ENCODE assay signal across 13 cellular contexts in genomic region chr20:21796059-21796458, GRCh38.
A peak's percentile ranks its signal among the peaks of the same experiment; 100 is the strongest.
DNase-seq lines count a peak whose midpoint lies in the region; ATAC-seq and TF ChIP-seq lines count a peak whose summit lies in the region.
"Had no signal": no experiment of that assay in that cellular context is flagged by ENCODE, and none has a peak within 500 bp of the region (broad histone marks: within the 10 kb centered on the region; RNA-seq: fewer than 3 reads in every experiment).

No MANE protein-coding gene starts in this region.

- H3K4me3 Mint-ChIP-seq in MCF 10A (ENCODE audit: unreplicated experiment) (no peak overlapping the region), type B pancreatic cell (no peak overlapping the region)
- H3K4me3 Mint-ChIP-seq: nephron; stimulated activated naive CD8-positive, alpha-beta T cell treated with anti-CD3 and anti-CD28 coated beads, Interleukin-15, amount 100 ng/mL, for 72 hours had no signal

- H3K4me1 Mint-ChIP-seq in MCF 10A (ENCODE audit: insufficient read depth, unreplicated experiment) (no peaks in the 10 kb centered on the region), type B pancreatic cell (ENCODE audit: unreplicated experiment) (no peaks in the 10 kb centered on the region)
- H3K4me1 Mint-ChIP-seq: stimulated activated naive CD8-positive, alpha-beta T cell treated with anti-CD3 and anti-CD28 coated beads, Interleukin-15, amount 100 ng/mL, for 72 hours had no signal

- no peaks in the 10 kb centered on the region for H3K9me3 Mint-ChIP-seq in MCF 10A (ENCODE audit: unreplicated experiment)
- H3K9me3 Mint-ChIP-seq in type B pancreatic cell: peaks cover 4% of the 10 kb centered on the region
- H3K9me3 Mint-ChIP-seq: nephron had no signal

- H3K27me3 Mint-ChIP-seq in MCF 10A (ENCODE audit: insufficient read depth, unreplicated experiment) (peaks cover 31% of the 10 kb centered on the region), type B pancreatic cell (peaks cover 18% of the 10 kb centered on the region)
- H3K27me3 Mint-ChIP-seq: stimulated activated naive CD8-positive, alpha-beta T cell treated with anti-CD3 and anti-CD28 coated beads, Interleukin-15, amount 100 ng/mL, for 72 hours had no signal

- H3K27ac ChIP-seq in breast epithelium (no peak overlapping the region), gastroesophageal sphincter (no peak overlapping the region)
- H3K27ac ChIP-seq: BLaER1 treated with 17β-estradiol and CSF1 and Interleukin-3, amounts not matched to agents 10 nM and 100 nM had no signal

- H3K4me1 ChIP-seq in breast epithelium (no peaks in the 10 kb centered on the region), gastroesophageal sphincter (no peaks in the 10 kb centered on the region)
- H3K4me1 ChIP-seq: BLaER1 treated with 17β-estradiol and CSF1 and Interleukin-3, amounts not matched to agents 10 nM and 100 nM had no signal

- WGBS in gastroesophageal sphincter (ENCODE audit: low coverage in 1 of 2), 2 donors: 60 to 80% methylated on average over 1 of the region's 1 CpG

- CTCF ChIA-PET in MCF 10A (lab: Yijun Ruan, JAX): interaction anchor here (1.3 kb wide), 1 partner anchor 156 kb away, joined by 3 read pairs; no protein-coding TSS in a partner anchor

- no peak for ATAC-seq in HG02759 (IDR thresholded peaks at IDR 0.05; ENCODE audit: unreplicated experiment)
- no peak for ATAC-seq in gastroesophageal sphincter
- ATAC-seq: stimulated activated naive CD8-positive, alpha-beta T cell treated with anti-CD3 and anti-CD28 coated beads, Interleukin-15, amount 100 ng/mL, for 72 hours had no signal

- no peak overlapping the region for H3K27ac Mint-ChIP-seq in MCF 10A (ENCODE audit: low read depth, unreplicated experiment)
- no peak overlapping the region for H3K27ac Mint-ChIP-seq in type B pancreatic cell
- H3K27ac Mint-ChIP-seq: nephron had no signal

- no peaks in the 10 kb centered on the region for H3K36me3 Mint-ChIP-seq in MCF 10A (ENCODE audit: insufficient read depth, unreplicated experiment)
- no peaks in the 10 kb centered on the region for H3K36me3 Mint-ChIP-seq in type B pancreatic cell

- no peaks in the 10 kb centered on the region for H3K27me3 ChIP-seq in breast epithelium
- H3K27me3 ChIP-seq in gastroesophageal sphincter: no peaks in the 10 kb centered on the region
- H3K27me3 ChIP-seq: BLaER1 treated with 17β-estradiol and CSF1 and Interleukin-3, amounts not matched to agents 10 nM and 100 nM had no signal

- H3K36me3 ChIP-seq in breast epithelium (no peaks in the 10 kb centered on the region), gastroesophageal sphincter (no peaks in the 10 kb centered on the region)
- H3K36me3 ChIP-seq: BLaER1 treated with 17β-estradiol and CSF1 and Interleukin-3, amounts not matched to agents 10 nM and 100 nM had no signal

- DNase-seq in MCF 10A (ENCODE audit: unreplicated experiment) (peak; percentile 0), breast epithelium (ENCODE audit: low spot score in 2 of 2) (no peak), HT-29 (ENCODE audit: low spot score) (peak; percentile 34), RPMI8226 (peak; percentile 20), type B pancreatic cell (ENCODE audit: extremely low spot score, unreplicated experiment) (no peak), activated T-cell treated with anti-CD3 and anti-CD28 coated beads for 4 hours (no peak)
- DNase-seq: activated CD4-positive, alpha-beta T cell treated with anti-CD3 and anti-CD28 coated beads for 4 hours; dermis blood vessel endothelial cell; stimulated activated naive CD8-positive, alpha-beta T cell treated with anti-CD3 and anti-CD28 coated beads, Interleukin-15, amount 100 ng/mL, for 72 hours had no signal

- TF ChIP-seq EP300 in gastroesophageal sphincter (IDR thresholded peaks at IDR 0.05): no peak

- TF ChIP-seq POLR2A in breast epithelium (IDR thresholded peaks at IDR 0.05) (no peak), gastroesophageal sphincter (IDR thresholded peaks at IDR 0.05) (no peak)

- no TSS peak for BruUV-seq in MCF 10A (replicated peaks; lab: Mats Ljungman, UMichigan)

- no peak overlapping the region for H3K4me3 ChIP-seq in breast epithelium
- H3K4me3 ChIP-seq in gastroesophageal sphincter: no peak overlapping the region
- H3K4me3 ChIP-seq: BLaER1 treated with 17β-estradiol and CSF1 and Interleukin-3, amounts not matched to agents 10 nM and 100 nM had no signal

- intact Hi-C loops in MCF 10A (cut with micrococcal nuclease): loop anchor here (5.0 kb wide), 1 partner anchor 311 kb away; no protein-coding TSS in a partner anchor
- intact Hi-C loops in breast epithelium (cut with DNase I; ENCODE audit: low total_unique reads): no loop called here

- TF ChIP-seq CTCF in MCF 10A (IDR thresholded peaks at IDR 0.05; ENCODE audit: unreplicated experiment) (peak; percentile 21), breast epithelium (IDR thresholded peaks at IDR 0.05) (no peak), type B pancreatic cell (conservative IDR thresholded peaks at IDR 0.05) (peak; percentile 41), gastroesophageal sphincter (IDR thresholded peaks at IDR 0.05) (no peak)

- no peaks in the 10 kb centered on the region for H3K9me3 ChIP-seq in breast epithelium
- no peaks in the 10 kb centered on the region for H3K9me3 ChIP-seq in gastroesophageal sphincter

- POLR2A ChIA-PET in MCF 10A (lab: Yijun Ruan, JAX): no interaction called here

Comparison
In these comparisons a context has a peak if more than half of its experiments do, and no peak if none do; other contexts are left out.
1. DNase-seq: peak in MCF 10A (single experiment), HT-29 (single experiment) and RPMI8226 (single experiment); none in breast epithelium (0 of 2), type B pancreatic cell (single experiment) and activated T-cell treated with anti-CD3 and anti-CD28 coated beads for 4 hours (single experiment).
2. CTCF ChIP-seq: peak in MCF 10A (single experiment) and type B pancreatic cell (single experiment); none in breast epithelium (0 of 3) and gastroesophageal sphincter (0 of 4).